In genomic region chr4:184409911-184410692, GRCh38 we compare ENCODE assay signal across 10 cellular contexts.
DNase-seq lines count a peak whose midpoint lies in the region; ATAC-seq, FAIRE-seq and TF ChIP-seq lines count a peak whose summit lies in the region.
"Had no signal": no experiment of that assay in that cellular context is flagged by ENCODE, and none has a peak within 500 bp of the region (broad histone marks: within the 10 kb centered on the region; RNA-seq: fewer than 3 reads in every experiment).

No MANE protein-coding gene starts in this region.

- intact Hi-C loops in adrenal gland (cut with DNase I) = loop anchor here (10.0 kb wide), 2 partner anchors 45 to 55 kb away; no protein-coding TSS in a partner anchor

- 74 to 84% (median 75%) methylated on average over 12 of the region's 12 CpGs for WGBS in small intestine, 3 donors
- 85 to 90% (median 90%) methylated on average over 12 of the region's 12 CpGs for WGBS in adrenal gland, 4 donors

- peaks cover 76% of the 10 kb centered on the region for H3K36me3 Mint-ChIP-seq in activated T-helper 17 cell treated with anti-CD3 and anti-CD28 coated beads, Interleukin-2, amount 50 U/mL, for 72 hours (ENCODE audit: low read depth)

- H3K27me3 Mint-ChIP-seq in activated T-helper 17 cell treated with anti-CD3 and anti-CD28 coated beads, Interleukin-2, amount 50 U/mL, for 72 hours = no peaks in the 10 kb centered on the region

- H3K27me3 ChIP-seq in small intestine (ENCODE audit: control insufficient read depth in 2 of 2, insufficient read depth in 2 of 2, low read length in 2 of 2) (no peaks in the 10 kb centered on the region), adrenal gland (no peaks in the 10 kb centered on the region)

- H3K27ac ChIP-seq in small intestine (ENCODE audit: low read depth in 1 of 2, low read length in 1 of 2) (peak overlapping the region; percentile 12 to 51), adrenal gland (peak overlapping the region in 2 of 5 donors; percentile 8 to 45)
- H3K27ac ChIP-seq: parathyroid adenoma had no signal

- no peak overlapping the region for H3K4me3 ChIP-seq in small intestine (ENCODE audit: low read depth in 1 of 2, low read length in 2 of 2)
- H3K4me3 ChIP-seq in adrenal gland = no peak overlapping the region

- peak overlapping the region; percentile 72 for H3K27ac Mint-ChIP-seq in activated T-helper 17 cell treated with anti-CD3 and anti-CD28 coated beads, Interleukin-2, amount 50 U/mL, for 72 hours

- H3K9me3 ChIP-seq in small intestine (ENCODE audit: control insufficient read depth, low read depth) (no peaks in the 10 kb centered on the region), adrenal gland (replicated peaks in 1 of 3) (no peaks in the 10 kb centered on the region)

- DNase-seq in GM19239 (ENCODE audit: insufficient read length, low spot score) (no peak), small intestine (peak; percentile 38), OCI-M2 (lab: John Stamatoyannopoulos, UW; ENCODE audit: unreplicated experiment) (no peak), adrenal gland (no peak), amygdala (lab: John Stamatoyannopoulos, UW) (no peak)
- DNase-seq: foreskin fibroblast had no signal

- peak overlapping the region; percentile 49 for H3K4me3 Mint-ChIP-seq in activated T-helper 17 cell treated with anti-CD3 and anti-CD28 coated beads, Interleukin-2, amount 50 U/mL, for 72 hours

- H3K4me1 Mint-ChIP-seq in activated T-helper 17 cell treated with anti-CD3 and anti-CD28 coated beads, Interleukin-2, amount 50 U/mL, for 72 hours = peaks cover 52% of the 10 kb centered on the region

- H3K4me1 ChIP-seq in small intestine (ENCODE audit: control insufficient read depth in 2 of 2, insufficient read depth in 1 of 2, low read depth in 1 of 2, low read length in 1 of 2) = peaks cover 2 to 4% of the 10 kb centered on the region in 2 donors
- H3K4me1 ChIP-seq in adrenal gland (replicated peaks in 1 of 2) = peaks cover 5 to 47% of the 10 kb centered on the region in 2 donors
- H3K4me1 ChIP-seq: parathyroid adenoma had no signal

- peaks cover 4 to 7% of the 10 kb centered on the region in 2 donors for H3K36me3 ChIP-seq in small intestine (ENCODE audit: control insufficient read depth in 2 of 2, insufficient read depth in 2 of 2, low read length in 2 of 2)
- peaks cover 0 to 36% of the 10 kb centered on the region in 2 donors for H3K36me3 ChIP-seq in adrenal gland (replicated peaks in 1 of 2)

- no peak for TF ChIP-seq CTCF in adrenal gland (IDR thresholded peaks at IDR 0.05)

- H3K9me3 Mint-ChIP-seq in activated T-helper 17 cell treated with anti-CD3 and anti-CD28 coated beads, Interleukin-2, amount 50 U/mL, for 72 hours = no peaks in the 10 kb centered on the region

- FAIRE-seq in GM19239 (lab: Jason Lieb, UNC) (peak; percentile 88), small intestine (lab: Jason Lieb, UNC) (no peak)

- ATAC-seq in HG03108 (IDR thresholded peaks at IDR 0.05; ENCODE audit: unreplicated experiment) (peak; percentile 63), HG02970 (IDR thresholded peaks at IDR 0.05; ENCODE audit: low FRiP score, unreplicated experiment) (no peak)
- peak; percentile 44 for ATAC-seq in activated T-helper 17 cell treated with anti-CD3 and anti-CD28 coated beads, Interleukin-2, amount 50 U/mL, for 72 hours (replicated peaks)

- TF ChIP-seq POLR2A in adrenal gland (IDR thresholded peaks at IDR 0.05) = no peak
